Comparison of ENCODE assay signal across 25 cellular contexts in genomic region chr4:150123073-150123472, GRCh38. TPM values are rescaled to one million over a fixed set of nuclear protein-coding genes. Genes with fewer than 3 reads are reported as not detected.
A peak's percentile ranks its signal among the peaks of the same experiment; 100 is the strongest.
DNase-seq lines count a peak whose midpoint lies in the region; ATAC-seq, FAIRE-seq and TF ChIP-seq lines count a peak whose summit lies in the region.
"Had no signal": no experiment of that assay in that cellular context is flagged by ENCODE, and none has a peak within 500 bp of the region (broad histone marks: within the 10 kb centered on the region; RNA-seq: fewer than 3 reads in every experiment).

No MANE protein-coding gene starts in this region.

- H3K9me3 ChIP-seq in BLaER1 (peaks cover 36% of the 10 kb centered on the region), H1 (ENCODE audit: insufficient read depth in 2 of 2, low read depth in 1 of 2, low read length in 1 of 2) (no peaks in the 10 kb centered on the region)
- H3K9me3 ChIP-seq in CD8-positive, alpha-beta memory T cell (ENCODE audit: low read length) = no peaks in the 10 kb centered on the region
- H3K9me3 ChIP-seq: Caco-2, HAP-1 had no signal

- H3K27ac ChIP-seq in BLaER1 (peak overlapping the region; percentile 50; the same call in 1 of the 2 replicates), H1 (ENCODE audit: low read depth, low read length) (no peak overlapping the region)
- H3K27ac ChIP-seq in CD8-positive, alpha-beta memory T cell (ENCODE audit: low read depth, low read length) = no peak overlapping the region
- H3K27ac ChIP-seq: GM23248, RWPE1 had no signal

- DNase-seq in H1 (ENCODE audit: low read depth in 1 of 2, low spot score in 2 of 2) (no peak), H7 (no peak), AG20443 (ENCODE audit: low spot score) (no peak)
- DNase-seq in CD8-positive, alpha-beta memory T cell = no peak
- DNase-seq: C1 segment of cervical spinal cord; Caco-2; CD4-positive, alpha-beta memory T cell; GM23248; IMR-90; KG1; MM.1S; NCI-H2029; NCI-H446 treated with DMSO at 0.1 percent for 48 hours; NCI-H526; NCI-H82; NK-92 treated with Interleukin-12 subunit alpha and Interleukin-12 subunit beta, amount 100 ng/mL, for 24 hours; SHP77; T-cell had no signal

- H4K8ac ChIP-seq in H1 (ENCODE audit: extremely low read depth, insufficient read depth, low read length) = no peak overlapping the region

- H3K9me3 Mint-ChIP-seq in CD8-positive, alpha-beta memory T cell = no peaks in the 10 kb centered on the region

- H3K4me3 ChIP-seq in BLaER1 = no peak overlapping the region
- no peak overlapping the region for H3K4me3 ChIP-seq in H1 (ENCODE audit: extremely low read depth in 1 of 4, insufficient read depth in 2 of 4, low read depth in 3 of 4, low read length in 4 of 4)
- no peak overlapping the region for H3K4me3 ChIP-seq in CD8-positive, alpha-beta memory T cell (ENCODE audit: low read length)
- no peak overlapping the region for H3K4me3 ChIP-seq in H7 (ENCODE audit: insufficient read depth, low read depth, low read length)
- H3K4me3 ChIP-seq: GM23248, HAP-1 had no signal

- H3K27me3 ChIP-seq in BLaER1 (no peaks in the 10 kb centered on the region), H1 (replicated peaks in 1 of 4; ENCODE audit: control insufficient read depth in 3 of 4, extremely low read depth in 1 of 4, insufficient read depth in 3 of 4, low read length in 3 of 4) (no peaks in the 10 kb centered on the region), H7 (ENCODE audit: control insufficient read depth, insufficient read depth, low read length) (no peaks in the 10 kb centered on the region)
- no peaks in the 10 kb centered on the region for H3K27me3 ChIP-seq in CD8-positive, alpha-beta memory T cell (ENCODE audit: insufficient read depth, low read length, poor library complexity, severe bottlenecking)

- CTCF ChIA-PET in H1 (lab: Charles Lee; ENCODE audit: partially characterized antibody) = interaction anchor here (1.0 to 1.3 kb wide), 2 partner anchors 9 to 14 kb away, joined by 3 to 4 read pairs; no protein-coding TSS in a partner anchor
- CTCF ChIA-PET in CD8-positive, alpha-beta memory T cell (lab: Charles Lee) = interaction anchor here (1.0 kb wide), 1 partner anchor 10 kb away, joined by 3 read pairs; no protein-coding TSS in a partner anchor

- no peaks in the 10 kb centered on the region for H3K79me1 ChIP-seq in H1 (ENCODE audit: low read depth, low read length)

- POLR2A ChIA-PET in H1 (lab: Charles Lee; ENCODE audit: partially characterized antibody) = no interaction called here
- POLR2A ChIA-PET in CD8-positive, alpha-beta memory T cell (lab: Charles Lee) = no interaction called here

- no peak overlapping the region for H3K4ac ChIP-seq in H1 (replicated peaks; ENCODE audit: insufficient read length, low read depth, low read length)

- no peak for TF ChIP-seq RAD21 in H1 (IDR thresholded peaks at IDR 0.05 in 1 of 2, conservative IDR thresholded peaks at IDR 0.05 in 1 of 2; ENCODE audit: low read depth in 2 of 2, low read length in 2 of 2)

- TF ChIP-seq POLR2A in H1 (IDR thresholded peaks at IDR 0.05; ENCODE audit: control extremely low read depth in 1 of 2, low read depth in 2 of 2, low read length in 2 of 2) = no peak

- 0 out of 2 replicates have a peak overlapping the region, but pooled peaks have one; percentile 5 for H2AFZ ChIP-seq in H1 (ENCODE audit: low read length)
- H2AFZ ChIP-seq: GM23248 had no signal

- H3K79me2 ChIP-seq in H1 (ENCODE audit: control insufficient read depth in 1 of 2, insufficient read depth in 2 of 2, low read length in 2 of 2) = no peaks in the 10 kb centered on the region

- no peak overlapping the region for H2BK120ac ChIP-seq in H1 (replicated peaks; ENCODE audit: low read depth, low read length)

- H3K56ac ChIP-seq in H1 (replicated peaks; ENCODE audit: insufficient read length, low read depth, low read length) = no peak overlapping the region

- H3K27me3 Mint-ChIP-seq in CD8-positive, alpha-beta memory T cell = peaks cover 3% of the 10 kb centered on the region in 2 donors

- H4K20me1 ChIP-seq in BLaER1 (no peaks in the 10 kb centered on the region), H1 (replicated peaks in 1 of 2; ENCODE audit: control insufficient read depth in 1 of 2, insufficient read depth in 2 of 2, low read length in 2 of 2) (no peaks in the 10 kb centered on the region)

- H3K4me2 ChIP-seq in BLaER1 = no peak overlapping the region
- no peak overlapping the region for H3K4me2 ChIP-seq in H1 (ENCODE audit: insufficient read depth in 1 of 2, low read depth in 2 of 2, low read length in 2 of 2)

- no peak overlapping the region for H3K23ac ChIP-seq in H1 (ENCODE audit: insufficient read length)

- H3K4me3 Mint-ChIP-seq in CD8-positive, alpha-beta memory T cell = no peak overlapping the region
- H3K4me3 Mint-ChIP-seq: CD4-positive, alpha-beta memory T cell; T-cell had no signal

- no peak overlapping the region for H2AK5ac ChIP-seq in H1 (ENCODE audit: low read depth, low read length)

- no peak overlapping the region for H3K18ac ChIP-seq in H1 (ENCODE audit: extremely low read depth, low read length)

- H3K36me3 Mint-ChIP-seq in CD8-positive, alpha-beta memory T cell = peaks cover 0 to 2% (median 0%) of the 10 kb centered on the region in 3 donors
- H3K36me3 Mint-ChIP-seq: CD4-positive, alpha-beta memory T cell; T-cell had no signal

- no peak overlapping the region for H2BK12ac ChIP-seq in H1 (ENCODE audit: low read depth, low read length)

- no peak for FAIRE-seq in H1 (lab: Jason Lieb, UNC)
- FAIRE-seq: G401.6, GM18507 had no signal

- ATAC-seq in GM18502 (IDR thresholded peaks at IDR 0.05; ENCODE audit: poor library complexity, unreplicated experiment) (peak; percentile 35), HG02884 (IDR thresholded peaks at IDR 0.05; ENCODE audit: unreplicated experiment) (peak; percentile 34)
- ATAC-seq: T-cell had no signal

- H2BK5ac ChIP-seq in H1 (ENCODE audit: low read depth, low read length) = no peak overlapping the region

- no peak for TF ChIP-seq CTCF in H1 (IDR thresholded peaks at IDR 0.05; ENCODE audit: control extremely low read depth in 1 of 3, insufficient read depth in 1 of 3, low read depth in 1 of 3, low read length in 3 of 3)

- H3K23me2 ChIP-seq in H1 (ENCODE audit: low read depth, low read length) = peaks cover under 1% of the 10 kb centered on the region; the same call in 1 of the 2 replicates

- H3K36me3 ChIP-seq in BLaER1 (peaks cover 25% of the 10 kb centered on the region; the same call in 1 of the 2 replicates), H1 (ENCODE audit: control insufficient read depth in 2 of 4, insufficient read depth in 4 of 4, low read length in 3 of 4) (no peaks in the 10 kb centered on the region), H7 (replicated peaks; ENCODE audit: control insufficient read depth, insufficient read depth, low read length) (no peaks in the 10 kb centered on the region)
- no peaks in the 10 kb centered on the region for H3K36me3 ChIP-seq in CD8-positive, alpha-beta memory T cell (ENCODE audit: insufficient read depth, low read length)
- H3K36me3 ChIP-seq: HAP-1 had no signal

- no peaks in the 10 kb centered on the region for H3K4me1 Mint-ChIP-seq in CD8-positive, alpha-beta memory T cell
- H3K4me1 Mint-ChIP-seq: CD4-positive, alpha-beta memory T cell; T-cell had no signal

- H3K4me1 ChIP-seq in BLaER1 (peaks cover 51% of the 10 kb centered on the region), H1 (replicated peaks in 1 of 4; ENCODE audit: control insufficient read depth in 3 of 4, insufficient read depth in 4 of 4, low read length in 3 of 4) (no peaks in the 10 kb centered on the region)
- no peaks in the 10 kb centered on the region for H3K4me1 ChIP-seq in CD8-positive, alpha-beta memory T cell (ENCODE audit: insufficient read depth, low read length)
- H3K4me1 ChIP-seq: HAP-1 had no signal

- no peak overlapping the region for H3K14ac ChIP-seq in H1 (ENCODE audit: insufficient read length)

- H2BK15ac ChIP-seq in H1 (ENCODE audit: low read length) = no peak overlapping the region

- H3K9ac ChIP-seq in BLaER1 (no peak overlapping the region), H1 (replicated peaks in 1 of 4; ENCODE audit: extremely low read depth in 1 of 4, low read depth in 3 of 4, low read length in 3 of 4) (no peak overlapping the region)
- H3K9ac ChIP-seq: GM23248 had no signal

- H4K91ac ChIP-seq in H1 (replicated peaks; ENCODE audit: insufficient read length, low read length) = no peak overlapping the region

- H2BK20ac ChIP-seq in H1 (ENCODE audit: low read length) = no peak overlapping the region

- H3K27ac Mint-ChIP-seq in CD8-positive, alpha-beta memory T cell = no peak overlapping the region
- H3K27ac Mint-ChIP-seq: CD4-positive, alpha-beta memory T cell; T-cell had no signal

- 75% methylated on average over 2 of the region's 2 CpGs; no CpG with 5 or more reads in 1 of the 2 experiments for WGBS in H1 (ENCODE audit: extremely low coverage in 1 of 2, insufficient coverage in 1 of 2, insufficient read length in 1 of 2, insufficient replicate concordance in 2 of 2, low coverage in 1 of 2, low lambda C conversion rate in 2 of 2, missing lambda C conversion rate in 1 of 2), 2 experiments

- no peak overlapping the region for H4K5ac ChIP-seq in H1 (ENCODE audit: insufficient read length, low read depth, low read length)

- no peak for TF ChIP-seq EP300 in H1 (IDR thresholded peaks at IDR 0.05; ENCODE audit: borderline replicate concordance in 1 of 2, low read depth in 2 of 2, low read length in 2 of 2)

TF ChIP-seq in H1, 55 proteins besides CTCF, POLR2A, EP300 and RAD21 (continues in another document):
- TF ChIP-seq RXRA (IDR thresholded peaks at IDR 0.05; ENCODE audit: insufficient read depth, low read depth, low read length) (no peak), JUN (IDR thresholded peaks at IDR 0.05; ENCODE audit: low read depth, low read length) (no peak), SUZ12 (IDR thresholded peaks at IDR 0.05; ENCODE audit: low read length) (no peak), POU5F1 (IDR thresholded peaks at IDR 0.05; ENCODE audit: low read depth, low read length) (no peak), TBP (IDR thresholded peaks at IDR 0.05; ENCODE audit: low read depth, low read length) (no peak), TAF1 (IDR thresholded peaks at IDR 0.05; ENCODE audit: low read depth, low read length) (no peak)

RNA-seq across cellular contexts. Expression of gene DCLK2, which starts 44.8 kb away (rescaled TPM):
- 0.27 and 0.37 TPM in 2 replicates for total RNA-seq in H1 (2021; fragmentation: NEBNext Ultra II Directional; extraction: Animal tissue kit (Norgen Biotek cat#: 25700))
- polyA plus RNA-seq in H1 (2011; rRNA removed) = 0.14 and 0.32 TPM in 2 replicates
- 0.30 TPM for polyA plus RNA-seq in H1 (2011; cell fraction: cytosol; rRNA removed)
- 0.30 TPM for polyA plus RNA-seq in H1 (2011; cell fraction: nucleus; rRNA removed)
- 0.37 to 0.58 TPM (median 0.46 TPM) in 4 replicates for polyA plus RNA-seq in H1 (2012, experiment 1 of 2)
- 0.39 TPM for polyA plus RNA-seq in H1 (2012, experiment 2 of 2)
- polyA plus RNA-seq in H1 (2013, experiment 1 of 2) = 0.10 TPM
- 0.09 TPM for polyA plus RNA-seq in H1 (2013, experiment 2 of 2)
- polyA minus RNA-seq in H1 (2011; rRNA and poly(A)+ RNA removed) = 0.76 and 0.95 TPM in 2 replicates
- polyA minus RNA-seq in H1 (2011; cell fraction: cytosol; rRNA and poly(A)+ RNA removed) = 0.59 TPM
- 1.6 TPM for polyA minus RNA-seq in H1 (2011; cell fraction: nucleus; rRNA and poly(A)+ RNA removed)
- total RNA-seq in CD8-positive, alpha-beta memory T cell = not detected
- polyA plus RNA-seq in CD8-positive, alpha-beta memory T cell = not detected
- 0.31 and 0.74 TPM in 2 replicates for total RNA-seq in H7 (2014; rRNA removed; shearing (Covaris generic))
- total RNA-seq: CD4-positive, alpha-beta memory T cell had no signal
- polyA plus RNA-seq: CD4-positive, alpha-beta memory T cell had no signal
